ENCODE assay signal across 1 cellular context in the genomic region with DNA sequence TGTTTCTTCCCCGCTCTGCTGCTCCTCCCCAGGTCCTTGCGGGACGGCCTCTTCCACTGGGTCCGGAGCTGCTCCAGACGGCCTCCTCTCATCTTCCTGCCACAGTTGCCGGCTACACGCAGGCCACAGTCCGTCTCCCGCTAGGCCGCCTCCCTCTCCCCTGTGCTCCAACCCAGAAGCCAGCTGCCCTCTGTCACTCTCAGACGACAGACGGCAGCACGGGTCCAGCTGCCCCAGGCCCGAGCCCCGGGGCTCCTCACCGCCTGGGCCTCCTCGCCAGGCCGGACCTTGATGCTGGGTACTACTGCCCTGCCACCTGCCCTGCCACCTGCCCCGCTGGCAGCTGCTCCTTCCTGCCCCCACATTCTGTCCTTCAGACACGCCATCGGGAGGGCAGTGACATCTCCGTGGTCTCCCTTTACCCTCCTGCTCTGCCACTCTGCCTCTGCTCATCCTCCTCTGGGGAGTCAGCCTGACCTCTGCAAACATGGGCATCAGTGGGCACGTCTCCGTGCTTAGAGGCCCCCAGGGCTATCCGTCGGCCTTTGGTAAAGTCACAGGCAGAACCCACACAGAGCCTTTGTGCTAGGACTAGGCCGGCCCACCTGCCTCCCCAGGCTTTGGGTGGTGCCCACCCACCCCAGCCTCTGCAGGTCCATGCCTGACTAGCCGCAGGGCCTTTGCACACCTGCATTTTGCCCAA.
TF ChIP-seq lines count a peak whose summit lies in the region.

No MANE protein-coding gene starts in this region.

TF ChIP-seq in HepG2, 621 proteins besides CTCF, POLR2A, EP300 and RAD21 (continued from another document and continues in another):
- TF ChIP-seq, protein P1, sequence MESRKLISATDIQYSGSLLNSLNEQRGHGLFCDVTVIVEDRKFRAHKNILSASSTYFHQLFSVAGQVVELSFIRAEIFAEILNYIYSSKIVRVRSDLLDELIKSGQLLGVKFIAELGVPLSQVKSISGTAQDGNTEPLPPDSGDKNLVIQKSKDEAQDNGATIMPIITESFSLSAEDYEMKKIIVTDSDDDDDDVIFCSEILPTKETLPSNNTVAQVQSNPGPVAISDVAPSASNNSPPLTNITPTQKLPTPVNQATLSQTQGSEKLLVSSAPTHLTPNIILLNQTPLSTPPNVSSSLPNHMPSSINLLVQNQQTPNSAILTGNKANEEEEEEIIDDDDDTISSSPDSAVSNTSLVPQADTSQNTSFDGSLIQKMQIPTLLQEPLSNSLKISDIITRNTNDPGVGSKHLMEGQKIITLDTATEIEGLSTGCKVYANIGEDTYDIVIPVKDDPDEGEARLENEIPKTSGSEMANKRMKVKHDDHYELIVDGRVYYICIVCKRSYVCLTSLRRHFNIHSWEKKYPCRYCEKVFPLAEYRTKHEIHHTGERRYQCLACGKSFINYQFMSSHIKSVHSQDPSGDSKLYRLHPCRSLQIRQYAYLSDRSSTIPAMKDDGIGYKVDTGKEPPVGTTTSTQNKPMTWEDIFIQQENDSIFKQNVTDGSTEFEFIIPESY (CRISPR knock-in tag; IDR thresholded peaks at IDR 0.05): peak; percentile 99
- TF ChIP-seq ZNF652 (CRISPR knock-in tag; IDR thresholded peaks at IDR 0.05; ENCODE audit: borderline replicate concordance, low read depth) (no peak), PAF1 (CRISPR knock-in tag; IDR thresholded peaks at IDR 0.05) (no peak), NONO (IDR thresholded peaks at IDR 0.05) (no peak), NONO (CRISPR knock-in tag; conservative IDR thresholded peaks at IDR 0.05) (no peak), TAF1 (CRISPR knock-in tag; IDR thresholded peaks at IDR 0.05) (no peak), NFRKB (IDR thresholded peaks at IDR 0.05) (no peak), HNRNPLL (IDR thresholded peaks at IDR 0.05; ENCODE audit: low read depth, low read length, poor library complexity, severe bottlenecking) (peak; percentile 34), GPN1 (CRISPR knock-in tag; IDR thresholded peaks at IDR 0.05; ENCODE audit: borderline replicate concordance) (no peak), HCFC1 (IDR thresholded peaks at IDR 0.05; ENCODE audit: low read depth, low read length) (no peak), ZC3H13 (CRISPR knock-in tag; IDR thresholded peaks at IDR 0.05) (no peak), ZSCAN31 (CRISPR knock-in tag; IDR thresholded peaks at IDR 0.05; ENCODE audit: low read depth) (no peak; the same call in 1 of the 2 replicates), RBFOX2 (IDR thresholded peaks at IDR 0.05; ENCODE audit: low read depth, low read length) (0 out of 2 replicates have a peak, but pooled peaks have one; percentile 37), ZMYM3 (CRISPR knock-in tag; IDR thresholded peaks at IDR 0.05) (peak; percentile 66; the same call in 1 of the 2 replicates), SALL2 (CRISPR knock-in tag; IDR thresholded peaks at IDR 0.05) (no peak), SRSF1 (optimal IDR thresholded peaks at IDR 0.05; ENCODE audit: low read depth, low read length) (no peak), RARA (CRISPR knock-in tag; IDR thresholded peaks at IDR 0.05) (no peak), CHCHD3 (CRISPR knock-in tag; IDR thresholded peaks at IDR 0.05) (no peak), STAT5B (CRISPR knock-in tag; IDR thresholded peaks at IDR 0.05) (no peak), ZNF577 (CRISPR knock-in tag; IDR thresholded peaks at IDR 0.05; ENCODE audit: borderline replicate concordance, low read depth) (no peak), ASH2L (IDR thresholded peaks at IDR 0.05; ENCODE audit: insufficient read length, low read depth, low read length) (no peak), ZNF292 (CRISPR knock-in tag; IDR thresholded peaks at IDR 0.05; ENCODE audit: borderline replicate concordance, low read depth) (no peak), ZNF772 (CRISPR knock-in tag; IDR thresholded peaks at IDR 0.05) (no peak), ZFX (CRISPR knock-in tag; IDR thresholded peaks at IDR 0.05; ENCODE audit: low read depth) (peak; percentile 81)
- TF ChIP-seq, protein P2, sequence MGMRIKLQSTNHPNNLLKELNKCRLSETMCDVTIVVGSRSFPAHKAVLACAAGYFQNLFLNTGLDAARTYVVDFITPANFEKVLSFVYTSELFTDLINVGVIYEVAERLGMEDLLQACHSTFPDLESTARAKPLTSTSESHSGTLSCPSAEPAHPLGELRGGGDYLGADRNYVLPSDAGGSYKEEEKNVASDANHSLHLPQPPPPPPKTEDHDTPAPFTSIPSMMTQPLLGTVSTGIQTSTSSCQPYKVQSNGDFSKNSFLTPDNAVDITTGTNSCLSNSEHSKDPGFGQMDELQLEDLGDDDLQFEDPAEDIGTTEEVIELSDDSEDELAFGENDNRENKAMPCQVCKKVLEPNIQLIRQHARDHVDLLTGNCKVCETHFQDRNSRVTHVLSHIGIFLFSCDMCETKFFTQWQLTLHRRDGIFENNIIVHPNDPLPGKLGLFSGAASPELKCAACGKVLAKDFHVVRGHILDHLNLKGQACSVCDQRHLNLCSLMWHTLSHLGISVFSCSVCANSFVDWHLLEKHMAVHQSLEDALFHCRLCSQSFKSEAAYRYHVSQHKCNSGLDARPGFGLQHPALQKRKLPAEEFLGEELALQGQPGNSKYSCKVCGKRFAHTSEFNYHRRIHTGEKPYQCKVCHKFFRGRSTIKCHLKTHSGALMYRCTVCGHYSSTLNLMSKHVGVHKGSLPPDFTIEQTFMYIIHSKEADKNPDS (CRISPR knock-in tag; IDR thresholded peaks at IDR 0.05): peak; percentile 11; the same call in 1 of the 2 replicates
- TF ChIP-seq, protein P3, sequence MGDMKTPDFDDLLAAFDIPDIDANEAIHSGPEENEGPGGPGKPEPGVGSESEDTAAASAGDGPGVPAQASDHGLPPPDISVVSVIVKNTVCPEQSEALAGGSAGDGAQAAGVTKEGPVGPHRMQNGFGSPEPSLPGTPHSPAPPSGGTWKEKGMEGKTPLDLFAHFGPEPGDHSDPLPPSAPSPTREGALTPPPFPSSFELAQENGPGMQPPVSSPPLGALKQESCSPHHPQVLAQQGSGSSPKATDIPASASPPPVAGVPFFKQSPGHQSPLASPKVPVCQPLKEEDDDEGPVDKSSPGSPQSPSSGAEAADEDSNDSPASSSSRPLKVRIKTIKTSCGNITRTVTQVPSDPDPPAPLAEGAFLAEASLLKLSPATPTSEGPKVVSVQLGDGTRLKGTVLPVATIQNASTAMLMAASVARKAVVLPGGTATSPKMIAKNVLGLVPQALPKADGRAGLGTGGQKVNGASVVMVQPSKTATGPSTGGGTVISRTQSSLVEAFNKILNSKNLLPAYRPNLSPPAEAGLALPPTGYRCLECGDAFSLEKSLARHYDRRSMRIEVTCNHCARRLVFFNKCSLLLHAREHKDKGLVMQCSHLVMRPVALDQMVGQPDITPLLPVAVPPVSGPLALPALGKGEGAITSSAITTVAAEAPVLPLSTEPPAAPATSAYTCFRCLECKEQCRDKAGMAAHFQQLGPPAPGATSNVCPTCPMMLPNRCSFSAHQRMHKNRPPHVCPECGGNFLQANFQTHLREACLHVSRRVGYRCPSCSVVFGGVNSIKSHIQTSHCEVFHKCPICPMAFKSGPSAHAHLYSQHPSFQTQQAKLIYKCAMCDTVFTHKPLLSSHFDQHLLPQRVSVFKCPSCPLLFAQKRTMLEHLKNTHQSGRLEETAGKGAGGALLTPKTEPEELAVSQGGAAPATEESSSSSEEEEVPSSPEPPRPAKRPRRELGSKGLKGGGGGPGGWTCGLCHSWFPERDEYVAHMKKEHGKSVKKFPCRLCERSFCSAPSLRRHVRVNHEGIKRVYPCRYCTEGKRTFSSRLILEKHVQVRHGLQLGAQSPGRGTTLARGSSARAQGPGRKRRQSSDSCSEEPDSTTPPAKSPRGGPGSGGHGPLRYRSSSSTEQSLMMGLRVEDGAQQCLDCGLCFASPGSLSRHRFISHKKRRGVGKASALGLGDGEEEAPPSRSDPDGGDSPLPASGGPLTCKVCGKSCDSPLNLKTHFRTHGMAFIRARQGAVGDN (CRISPR knock-in tag; IDR thresholded peaks at IDR 0.05): peak; percentile 86
- TF ChIP-seq, protein P4, sequence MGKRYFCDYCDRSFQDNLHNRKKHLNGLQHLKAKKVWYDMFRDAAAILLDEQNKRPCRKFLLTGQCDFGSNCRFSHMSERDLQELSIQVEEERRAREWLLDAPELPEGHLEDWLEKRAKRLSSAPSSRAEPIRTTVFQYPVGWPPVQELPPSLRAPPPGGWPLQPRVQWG (CRISPR knock-in tag; IDR thresholded peaks at IDR 0.05; ENCODE audit: borderline replicate concordance, low read depth): no peak
- TF ChIP-seq, protein P5, sequence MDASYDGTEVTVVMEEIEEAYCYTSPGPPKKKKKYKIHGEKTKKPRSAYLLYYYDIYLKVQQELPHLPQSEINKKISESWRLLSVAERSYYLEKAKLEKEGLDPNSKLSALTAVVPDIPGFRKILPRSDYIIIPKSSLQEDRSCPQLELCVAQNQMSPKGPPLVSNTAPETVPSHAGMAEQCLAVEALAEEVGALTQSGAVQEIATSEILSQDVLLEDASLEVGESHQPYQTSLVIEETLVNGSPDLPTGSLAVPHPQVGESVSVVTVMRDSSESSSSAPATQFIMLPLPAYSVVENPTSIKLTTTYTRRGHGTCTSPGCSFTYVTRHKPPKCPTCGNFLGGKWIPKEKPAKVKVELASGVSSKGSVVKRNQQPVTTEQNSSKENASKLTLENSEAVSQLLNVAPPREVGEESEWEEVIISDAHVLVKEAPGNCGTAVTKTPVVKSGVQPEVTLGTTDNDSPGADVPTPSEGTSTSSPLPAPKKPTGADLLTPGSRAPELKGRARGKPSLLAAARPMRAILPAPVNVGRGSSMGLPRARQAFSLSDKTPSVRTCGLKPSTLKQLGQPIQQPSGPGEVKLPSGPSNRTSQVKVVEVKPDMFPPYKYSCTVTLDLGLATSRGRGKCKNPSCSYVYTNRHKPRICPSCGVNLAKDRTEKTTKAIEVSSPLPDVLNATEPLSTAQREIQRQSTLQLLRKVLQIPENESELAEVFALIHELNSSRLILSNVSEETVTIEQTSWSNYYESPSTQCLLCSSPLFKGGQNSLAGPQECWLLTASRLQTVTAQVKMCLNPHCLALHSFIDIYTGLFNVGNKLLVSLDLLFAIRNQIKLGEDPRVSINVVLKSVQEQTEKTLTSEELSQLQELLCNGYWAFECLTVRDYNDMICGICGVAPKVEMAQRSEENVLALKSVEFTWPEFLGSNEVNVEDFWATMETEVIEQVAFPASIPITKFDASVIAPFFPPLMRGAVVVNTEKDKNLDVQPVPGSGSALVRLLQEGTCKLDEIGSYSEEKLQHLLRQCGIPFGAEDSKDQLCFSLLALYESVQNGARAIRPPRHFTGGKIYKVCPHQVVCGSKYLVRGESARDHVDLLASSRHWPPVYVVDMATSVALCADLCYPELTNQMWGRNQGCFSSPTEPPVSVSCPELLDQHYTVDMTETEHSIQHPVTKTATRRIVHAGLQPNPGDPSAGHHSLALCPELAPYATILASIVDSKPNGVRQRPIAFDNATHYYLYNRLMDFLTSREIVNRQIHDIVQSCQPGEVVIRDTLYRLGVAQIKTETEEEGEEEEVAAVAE (CRISPR knock-in tag; IDR thresholded peaks at IDR 0.05; ENCODE audit: borderline replicate concordance): no peak
- TF ChIP-seq, protein P6, sequence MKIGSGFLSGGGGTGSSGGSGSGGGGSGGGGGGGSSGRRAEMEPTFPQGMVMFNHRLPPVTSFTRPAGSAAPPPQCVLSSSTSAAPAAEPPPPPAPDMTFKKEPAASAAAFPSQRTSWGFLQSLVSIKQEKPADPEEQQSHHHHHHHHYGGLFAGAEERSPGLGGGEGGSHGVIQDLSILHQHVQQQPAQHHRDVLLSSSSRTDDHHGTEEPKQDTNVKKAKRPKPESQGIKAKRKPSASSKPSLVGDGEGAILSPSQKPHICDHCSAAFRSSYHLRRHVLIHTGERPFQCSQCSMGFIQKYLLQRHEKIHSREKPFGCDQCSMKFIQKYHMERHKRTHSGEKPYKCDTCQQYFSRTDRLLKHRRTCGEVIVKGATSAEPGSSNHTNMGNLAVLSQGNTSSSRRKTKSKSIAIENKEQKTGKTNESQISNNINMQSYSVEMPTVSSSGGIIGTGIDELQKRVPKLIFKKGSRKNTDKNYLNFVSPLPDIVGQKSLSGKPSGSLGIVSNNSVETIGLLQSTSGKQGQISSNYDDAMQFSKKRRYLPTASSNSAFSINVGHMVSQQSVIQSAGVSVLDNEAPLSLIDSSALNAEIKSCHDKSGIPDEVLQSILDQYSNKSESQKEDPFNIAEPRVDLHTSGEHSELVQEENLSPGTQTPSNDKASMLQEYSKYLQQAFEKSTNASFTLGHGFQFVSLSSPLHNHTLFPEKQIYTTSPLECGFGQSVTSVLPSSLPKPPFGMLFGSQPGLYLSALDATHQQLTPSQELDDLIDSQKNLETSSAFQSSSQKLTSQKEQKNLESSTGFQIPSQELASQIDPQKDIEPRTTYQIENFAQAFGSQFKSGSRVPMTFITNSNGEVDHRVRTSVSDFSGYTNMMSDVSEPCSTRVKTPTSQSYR (CRISPR knock-in tag; IDR thresholded peaks at IDR 0.05; ENCODE audit: borderline replicate concordance): no peak
- TF ChIP-seq, protein P7, sequence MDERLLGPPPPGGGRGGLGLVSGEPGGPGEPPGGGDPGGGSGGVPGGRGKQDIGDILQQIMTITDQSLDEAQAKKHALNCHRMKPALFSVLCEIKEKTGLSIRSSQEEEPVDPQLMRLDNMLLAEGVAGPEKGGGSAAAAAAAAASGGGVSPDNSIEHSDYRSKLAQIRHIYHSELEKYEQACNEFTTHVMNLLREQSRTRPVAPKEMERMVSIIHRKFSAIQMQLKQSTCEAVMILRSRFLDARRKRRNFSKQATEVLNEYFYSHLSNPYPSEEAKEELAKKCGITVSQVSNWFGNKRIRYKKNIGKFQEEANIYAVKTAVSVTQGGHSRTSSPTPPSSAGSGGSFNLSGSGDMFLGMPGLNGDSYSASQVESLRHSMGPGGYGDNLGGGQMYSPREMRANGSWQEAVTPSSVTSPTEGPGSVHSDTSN (CRISPR knock-in tag; IDR thresholded peaks at IDR 0.05): no peak
